ENCODE assay signal across 22 cellular contexts in genomic region chr10:133366130-133366478, GRCh38. TPM values are rescaled to one million over a fixed set of nuclear protein-coding genes. Genes with fewer than 3 reads are reported as not detected.
"Had no signal": no experiment of that assay in that cellular context is flagged by ENCODE, and none has a peak within 500 bp of the region (broad histone marks: within the 10 kb centered on the region; RNA-seq: fewer than 3 reads in every experiment).

No MANE protein-coding gene starts in this region.

- H3K27me3 ChIP-seq: SJCRH30 had no signal

- H3K4me2 ChIP-seq: KMS-11 had no signal

- H3K4me3 ChIP-seq: K562, SJCRH30 had no signal

- H3K27ac ChIP-seq: KMS-11, SJCRH30 had no signal

- ATAC-seq: K562, SK-N-SH treated with all-trans-retinoic acid at 6 μM for 48 hours had no signal

- H3K27ac Mint-ChIP-seq: IgD-negative memory B cell had no signal

- H3K9me3 Mint-ChIP-seq: IgD-negative memory B cell had no signal

- FAIRE-seq: K562, RCC 7860 had no signal

- H3K9me3 ChIP-seq: SJCRH30 had no signal

- H3K4me1 ChIP-seq: SJCRH30 had no signal

- H3K27me3 Mint-ChIP-seq: IgD-negative memory B cell had no signal

- H3K4me3 Mint-ChIP-seq: IgD-negative memory B cell had no signal

- H3K9ac ChIP-seq: KMS-11 had no signal

- DNase-seq: Kasumi-1, MM.1S, NCI-H1092 treated with DMSO at 0.1 percent for 48 hours, NCI-H1436, NCI-H187, NCI-H2029, NCI-H2081 treated with DMSO at 0.1 percent for 48 hours, NCI-H226, NCI-H510A, NCI-H524 treated with DMSO at 0.1 percent for 48 hours, NCI-H69, NCI-H774, RPMI8226, SHP77 treated with DMSO at 0.1 percent for 48 hours, SJCRH30 had no signal

RNA-seq across cellular contexts. Expression of gene FUOM, which starts 8.3 kb away (rescaled TPM):
- total RNA-seq: SJCRH30 had no signal

RNA-seq across cellular contexts. Expression of gene PAOX, which starts 13.0 kb away (rescaled TPM):
- total RNA-seq: SJCRH30 had no signal

RNA-seq across cellular contexts. Expression of gene PRAP1, which starts 18.9 kb away (rescaled TPM):
- total RNA-seq: HT1080, K562, M059J, SJCRH30 had no signal
- polyA plus RNA-seq: IgD-negative memory B cell had no signal
